Comparison of ENCODE assay signal across 17 cellular contexts in the genomic region with DNA sequence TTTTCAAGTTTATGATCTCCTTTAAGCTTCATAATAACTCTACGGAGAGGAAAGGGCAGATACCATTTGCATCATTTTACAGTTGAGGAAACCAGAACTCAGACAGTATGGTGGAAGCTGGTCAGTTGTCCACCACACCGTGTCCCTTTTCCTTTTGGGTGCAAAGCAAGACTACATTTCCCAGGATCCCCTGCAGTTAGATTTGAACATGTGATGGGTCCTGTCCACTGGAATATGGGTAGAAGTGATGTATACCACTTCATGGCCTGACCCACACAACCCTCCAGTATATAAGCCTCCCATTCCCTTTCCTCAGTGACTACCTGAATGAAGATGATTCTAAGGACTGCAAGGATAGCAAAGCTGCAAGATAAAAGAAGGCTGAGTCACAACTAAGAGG.
DNase-seq lines count a peak whose midpoint lies in the region; FAIRE-seq and TF ChIP-seq lines count a peak whose summit lies in the region.
"Had no signal": no experiment of that assay in that cellular context is flagged by ENCODE, and none has a peak within 500 bp of the region (broad histone marks: within the 10 kb centered on the region; RNA-seq: fewer than 3 reads in every experiment).

No MANE protein-coding gene starts in this region.

- H3K9ac ChIP-seq in H1 (replicated peaks in 1 of 4; ENCODE audit: extremely low read depth in 1 of 4, low read depth in 3 of 4, low read length in 3 of 4) (no peak overlapping the region), smooth muscle cell (ENCODE audit: low read depth) (no peak overlapping the region)

- H3K4me3 ChIP-seq in H1 (ENCODE audit: extremely low read depth in 1 of 4, insufficient read depth in 2 of 4, low read depth in 3 of 4, low read length in 4 of 4) (no peak overlapping the region), smooth muscle cell (no peak overlapping the region)
- H3K4me3 ChIP-seq: GM23338 had no signal

- no peaks in the 10 kb centered on the region for H3K79me1 ChIP-seq in H1 (ENCODE audit: low read depth, low read length)

- POLR2A ChIA-PET in H1 (lab: Charles Lee; ENCODE audit: partially characterized antibody), result no interaction called here

- H2BK120ac ChIP-seq in H1 (replicated peaks; ENCODE audit: low read depth, low read length), result no peak overlapping the region

- H4K91ac ChIP-seq in H1 (replicated peaks; ENCODE audit: insufficient read length, low read length), result no peak overlapping the region

- TF ChIP-seq POLR2A in H1 (IDR thresholded peaks at IDR 0.05; ENCODE audit: control extremely low read depth in 1 of 2, low read depth in 2 of 2, low read length in 2 of 2), result no peak

- no peak overlapping the region for H4K8ac ChIP-seq in H1 (ENCODE audit: extremely low read depth, insufficient read depth, low read length)

- H3F3A ChIP-seq in smooth muscle cell (ENCODE audit: low read depth), result no peaks in the 10 kb centered on the region

- no peaks in the 10 kb centered on the region for H3K4me1 ChIP-seq in H1 (replicated peaks in 1 of 4; ENCODE audit: control insufficient read depth in 3 of 4, insufficient read depth in 4 of 4, low read length in 3 of 4)
- H3K4me1 ChIP-seq in smooth muscle cell (ENCODE audit: low read depth), result no peaks in the 10 kb centered on the region

- CTCF ChIA-PET in H1 (lab: Charles Lee; ENCODE audit: partially characterized antibody), result no interaction called here

- FAIRE-seq in D721Med (lab: Jason Lieb, UNC) (peak; percentile 6), H1 (lab: Jason Lieb, UNC) (no peak)
- FAIRE-seq: A204.1, G401.6, GM12891 had no signal

- no peak overlapping the region for H2BK5ac ChIP-seq in H1 (ENCODE audit: low read depth, low read length)

- TF ChIP-seq RAD21 in Ishikawa (IDR thresholded peaks at IDR 0.05; ENCODE audit: low read depth) (no peak), H1 (IDR thresholded peaks at IDR 0.05 in 1 of 2, conservative IDR thresholded peaks at IDR 0.05 in 1 of 2; ENCODE audit: low read depth in 2 of 2, low read length in 2 of 2) (no peak)

- no peak overlapping the region for H2AK5ac ChIP-seq in H1 (ENCODE audit: low read depth, low read length)

- no peak overlapping the region for H3K14ac ChIP-seq in H1 (ENCODE audit: insufficient read length)

- no peak overlapping the region for H2BK20ac ChIP-seq in H1 (ENCODE audit: low read length)

- TF ChIP-seq CTCF in D721Med (IDR thresholded peaks at IDR 0.05; ENCODE audit: insufficient read depth, missing control alignments) (no peak), VCaP (conservative IDR thresholded peaks at IDR 0.05) (no peak), H1 (IDR thresholded peaks at IDR 0.05; ENCODE audit: control extremely low read depth in 1 of 3, insufficient read depth in 1 of 3, low read depth in 1 of 3, low read length in 3 of 3) (no peak), smooth muscle cell (IDR thresholded peaks at IDR 0.05; ENCODE audit: borderline replicate concordance, insufficient read depth, poor library complexity, severe bottlenecking) (no peak)

- no peak for DNase-seq in D721Med (ENCODE audit: insufficient read length, low spot score)
- DNase-seq in H1 (ENCODE audit: low read depth in 1 of 2, low spot score in 2 of 2), result no peak
- no peak for DNase-seq in smooth muscle cell (lab: John Stamatoyannopoulos, UW; ENCODE audit: unreplicated experiment)
- DNase-seq in middle frontal gyrus (ENCODE audit: extremely low spot score, low spot score), result no peak
- DNase-seq: ACHN; CD4-positive, alpha-beta T cell; H7; HFFc6; KBM-7 had no signal

- H2BK15ac ChIP-seq in H1 (ENCODE audit: low read length), result no peak overlapping the region

- H3K23me2 ChIP-seq in H1 (ENCODE audit: low read depth, low read length), result no peaks in the 10 kb centered on the region

- H3K4ac ChIP-seq in H1 (replicated peaks; ENCODE audit: insufficient read length, low read depth, low read length), result no peak overlapping the region

- H4K5ac ChIP-seq in H1 (ENCODE audit: insufficient read length, low read depth, low read length), result no peak overlapping the region

- TF ChIP-seq EP300 in Ishikawa (IDR thresholded peaks at IDR 0.05; ENCODE audit: borderline replicate concordance) (no peak), H1 (IDR thresholded peaks at IDR 0.05; ENCODE audit: borderline replicate concordance in 1 of 2, low read depth in 2 of 2, low read length in 2 of 2) (no peak)

- no peak overlapping the region for H3K18ac ChIP-seq in H1 (ENCODE audit: extremely low read depth, low read length)

- H3K27ac ChIP-seq in VCaP (0 out of 2 replicates have a peak overlapping the region, but pooled peaks have one; percentile 44), H1 (ENCODE audit: low read depth, low read length) (no peak overlapping the region), smooth muscle cell (ENCODE audit: low read depth) (no peak overlapping the region)
- H3K27ac ChIP-seq: C4-2B, HL-60 had no signal

- H3K23ac ChIP-seq in H1 (ENCODE audit: insufficient read length), result no peak overlapping the region

- no peak overlapping the region for H2BK12ac ChIP-seq in H1 (ENCODE audit: low read depth, low read length)

- H4K20me1 ChIP-seq in H1 (replicated peaks in 1 of 2; ENCODE audit: control insufficient read depth in 1 of 2, insufficient read depth in 2 of 2, low read length in 2 of 2), result no peaks in the 10 kb centered on the region
- H4K20me1 ChIP-seq in smooth muscle cell (ENCODE audit: low read depth), result no peaks in the 10 kb centered on the region

- WGBS in H1 (ENCODE audit: extremely low coverage in 1 of 2, insufficient coverage in 1 of 2, insufficient read length in 1 of 2, insufficient replicate concordance in 2 of 2, low coverage in 1 of 2, low lambda C conversion rate in 2 of 2, missing lambda C conversion rate in 1 of 2), 2 experiments, result 78% methylated on average over 2 of the region's 2 CpGs; no CpG with 5 or more reads in 1 of the 2 experiments
- WGBS in smooth muscle cell (ENCODE audit: low lambda C conversion rate), result 77% methylated on average over 2 of the region's 2 CpGs

- H3K56ac ChIP-seq in H1 (replicated peaks; ENCODE audit: insufficient read length, low read depth, low read length), result no peak overlapping the region

- H3K79me2 ChIP-seq in H1 (ENCODE audit: control insufficient read depth in 1 of 2, insufficient read depth in 2 of 2, low read length in 2 of 2), result no peaks in the 10 kb centered on the region
- H3K79me2 ChIP-seq in smooth muscle cell (ENCODE audit: low read depth), result no peaks in the 10 kb centered on the region

- H3K4me2 ChIP-seq in H1 (ENCODE audit: insufficient read depth in 1 of 2, low read depth in 2 of 2, low read length in 2 of 2) (no peak overlapping the region), smooth muscle cell (no peak overlapping the region)
- H3K4me2 ChIP-seq: GM23338 had no signal

- no peaks in the 10 kb centered on the region for H3K9me3 ChIP-seq in H1 (ENCODE audit: insufficient read depth in 2 of 2, low read depth in 1 of 2, low read length in 1 of 2)
- H3K9me3 ChIP-seq in smooth muscle cell (replicated peaks; ENCODE audit: low read depth), result peaks cover 3% of the 10 kb centered on the region

- H3K36me3 ChIP-seq in H1 (ENCODE audit: control insufficient read depth in 2 of 4, insufficient read depth in 4 of 4, low read length in 3 of 4) (no peaks in the 10 kb centered on the region), smooth muscle cell (ENCODE audit: low read depth) (no peaks in the 10 kb centered on the region)

- H2AFZ ChIP-seq in H1 (ENCODE audit: low read length) (no peak overlapping the region), smooth muscle cell (ENCODE audit: low read depth) (no peak overlapping the region)
- H2AFZ ChIP-seq: GM23338 had no signal

- no peaks in the 10 kb centered on the region for H3K27me3 ChIP-seq in H1 (replicated peaks in 1 of 4; ENCODE audit: control insufficient read depth in 3 of 4, extremely low read depth in 1 of 4, insufficient read depth in 3 of 4, low read length in 3 of 4)
- no peaks in the 10 kb centered on the region for H3K27me3 ChIP-seq in smooth muscle cell (ENCODE audit: low read depth)

TF ChIP-seq in Ishikawa, 13 proteins besides CTCF, POLR2A, EP300 and RAD21:
- TF ChIP-seq FOXM1 (IDR thresholded peaks at IDR 0.05; ENCODE audit: borderline replicate concordance, low read depth) (no peak), TCF12 (IDR thresholded peaks at IDR 0.05; ENCODE audit: low read depth) (no peak), TEAD4 (IDR thresholded peaks at IDR 0.05) (no peak), CEBPB (IDR thresholded peaks at IDR 0.05) (no peak), YY1 (IDR thresholded peaks at IDR 0.05; ENCODE audit: low read depth) (no peak), CREB1 (IDR thresholded peaks at IDR 0.05; ENCODE audit: low read depth) (no peak), ZBTB7A (IDR thresholded peaks at IDR 0.05; ENCODE audit: low read depth) (no peak), EGR1 (IDR thresholded peaks at IDR 0.05) (no peak)
- TF ChIP-seq, protein P1, sequence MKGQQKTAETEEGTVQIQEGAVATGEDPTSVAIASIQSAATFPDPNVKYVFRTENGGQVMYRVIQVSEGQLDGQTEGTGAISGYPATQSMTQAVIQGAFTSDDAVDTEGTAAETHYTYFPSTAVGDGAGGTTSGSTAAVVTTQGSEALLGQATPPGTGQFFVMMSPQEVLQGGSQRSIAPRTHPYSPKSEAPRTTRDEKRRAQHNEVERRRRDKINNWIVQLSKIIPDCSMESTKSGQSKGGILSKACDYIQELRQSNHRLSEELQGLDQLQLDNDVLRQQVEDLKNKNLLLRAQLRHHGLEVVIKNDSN (IDR thresholded peaks at IDR 0.05), result peak; percentile 60

TF ChIP-seq in H1, 55 proteins besides CTCF, POLR2A, EP300 and RAD21:
- no peak for TF ChIP-seq POU5F1 (IDR thresholded peaks at IDR 0.05; ENCODE audit: low read depth, low read length)
- TF ChIP-seq, protein P2, sequence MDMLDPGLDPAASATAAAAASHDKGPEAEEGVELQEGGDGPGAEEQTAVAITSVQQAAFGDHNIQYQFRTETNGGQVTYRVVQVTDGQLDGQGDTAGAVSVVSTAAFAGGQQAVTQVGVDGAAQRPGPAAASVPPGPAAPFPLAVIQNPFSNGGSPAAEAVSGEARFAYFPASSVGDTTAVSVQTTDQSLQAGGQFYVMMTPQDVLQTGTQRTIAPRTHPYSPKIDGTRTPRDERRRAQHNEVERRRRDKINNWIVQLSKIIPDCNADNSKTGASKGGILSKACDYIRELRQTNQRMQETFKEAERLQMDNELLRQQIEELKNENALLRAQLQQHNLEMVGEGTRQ (IDR thresholded peaks at IDR 0.05; ENCODE audit: low read length), result peak; percentile 44; the same call in 1 of the 2 replicates
